8 cellular contexts compared by ENCODE assay signal in the genomic region with DNA sequence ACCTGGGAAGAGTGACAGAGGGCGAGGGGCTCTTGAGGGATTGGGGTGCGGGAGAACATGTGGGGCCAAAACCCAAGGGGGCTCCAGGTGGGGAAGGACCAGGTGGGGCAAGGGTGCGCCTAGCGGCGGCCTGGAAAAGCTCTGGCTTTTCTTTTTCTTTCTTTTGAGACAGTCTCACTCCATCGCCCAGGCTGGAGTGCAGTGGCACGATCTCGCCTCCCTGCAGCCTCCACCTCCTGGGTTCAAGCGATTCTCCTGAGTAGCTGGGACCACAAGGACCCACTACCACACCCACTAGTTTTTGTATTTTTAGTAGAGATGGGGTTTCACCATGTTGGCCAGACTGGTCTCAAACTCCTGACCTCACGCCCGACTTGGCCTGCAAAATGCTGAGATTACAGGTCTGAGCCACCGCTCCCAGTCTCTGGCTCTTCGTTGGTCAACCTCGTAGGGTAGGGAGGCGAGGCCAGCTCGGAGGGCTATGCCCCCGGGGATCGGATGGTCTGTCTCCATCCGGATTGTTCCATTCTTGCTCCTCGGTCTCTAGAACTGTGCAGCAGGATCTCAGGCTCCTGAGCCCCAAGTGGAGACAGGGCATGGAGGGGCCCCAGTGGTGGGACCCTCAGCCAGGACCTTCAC. TPM values are rescaled to one million over a fixed set of nuclear protein-coding genes. Genes with fewer than 3 reads are reported as not detected.
DNase-seq lines count a peak whose midpoint lies in the region; ATAC-seq and TF ChIP-seq lines count a peak whose summit lies in the region.

No MANE protein-coding gene starts in this region.

- no peaks in the 10 kb centered on the region for H4K20me1 ChIP-seq in OCI-LY1 (ENCODE audit: insufficient read depth, low read length)

- TF ChIP-seq CTCF in OCI-LY1 (IDR thresholded peaks at IDR 0.05; ENCODE audit: low read length) (peak; percentile 51), epithelial cell of esophagus (IDR thresholded peaks at IDR 0.05; ENCODE audit: insufficient read depth, low read depth, low read length, missing control alignments) (peak; percentile 54), mucosa of descending colon (IDR thresholded peaks at IDR 0.05) (no peak)

- no peaks in the 10 kb centered on the region for H3F3A ChIP-seq in OCI-LY1 (ENCODE audit: insufficient read depth, low read length)

- H3K27me3 ChIP-seq in OCI-LY1 (ENCODE audit: insufficient read depth, low read length) = no peaks in the 10 kb centered on the region; the same call in 1 of the 2 replicates

- H2AFZ ChIP-seq in OCI-LY1 (ENCODE audit: low read length) = no peak overlapping the region

- H3K79me2 ChIP-seq in OCI-LY1 (ENCODE audit: insufficient read depth, low read length) = no peaks in the 10 kb centered on the region

- H3K9me2 ChIP-seq in OCI-LY1 (ENCODE audit: low read depth, low read length) = no peaks in the 10 kb centered on the region

- H3K27ac ChIP-seq in OCI-LY1 (ENCODE audit: low read depth, low read length, poor library complexity, severe bottlenecking) = no peak overlapping the region

- DNase-seq in epithelial cell of esophagus (ENCODE audit: low read depth) (no peak), posterior vena cava (ENCODE audit: low spot score) (peak; percentile 84), NCI-H128 (lab: John Stamatoyannopoulos, UW; ENCODE audit: unreplicated experiment) (no peak), mucosa of descending colon (no peak), SIG-M5 (lab: John Stamatoyannopoulos, UW) (no peak)

- peaks cover 41% of the 10 kb centered on the region for H3K4me1 ChIP-seq in OCI-LY1 (ENCODE audit: insufficient read depth, low read length, severe bottlenecking)
- peaks cover 31% of the 10 kb centered on the region for H3K4me1 ChIP-seq in mucosa of descending colon (ENCODE audit: low read depth)

- H3K36me3 ChIP-seq in OCI-LY1 (ENCODE audit: insufficient read depth, low read length) = no peaks in the 10 kb centered on the region; the same call in 1 of the 2 replicates
- H3K36me3 ChIP-seq in mucosa of descending colon (ENCODE audit: low read depth) = no peaks in the 10 kb centered on the region

- H3K4me2 ChIP-seq in OCI-LY1 (ENCODE audit: low read length) = peak overlapping the region; percentile 86

- H3K9me3 ChIP-seq in OCI-LY1 (ENCODE audit: low read length) (peaks cover 10% of the 10 kb centered on the region), mucosa of descending colon (peaks cover 9% of the 10 kb centered on the region)

- intact Hi-C loops in posterior vena cava (cut with DNase I) = loop anchor here (5.0 to 10.0 kb wide), 2 partner anchors 63 to 105 kb away; no protein-coding TSS in a partner anchor
- intact Hi-C loops in mucosa of descending colon (cut with DNase I, micrococcal nuclease) = loop anchor here (5.0 kb wide), 2 partner anchors 63 to 133 kb away; no protein-coding TSS in a partner anchor

- H3K9ac ChIP-seq in OCI-LY1 (ENCODE audit: low read length) = no peak overlapping the region

- H3K4me3 ChIP-seq in GM08714 (ENCODE audit: low read length) (peak overlapping the region; percentile 89; the same call in 1 of the 2 replicates), OCI-LY1 (ENCODE audit: low read depth, low read length, poor library complexity, severe bottlenecking) (no peak overlapping the region), epithelial cell of esophagus (ENCODE audit: low read length) (no peak overlapping the region), mucosa of descending colon (no peak overlapping the region)

- ATAC-seq in HG03521 (IDR thresholded peaks at IDR 0.05; ENCODE audit: unreplicated experiment) (no peak), mucosa of descending colon (no peak)

RNA-seq across cellular contexts. Expression of a gene that starts 3.7 kb away (rescaled TPM):
- 100 to 1,000 TPM; 120 to 160 TPM for total RNA-seq in posterior vena cava
- 10 to 100 TPM; 30.6 to 45.5 (median 35.9) TPM for total RNA-seq in mucosa of descending colon

RNA-seq across cellular contexts. Expression of a gene that starts 22.9 kb away (rescaled TPM):
- total RNA-seq in posterior vena cava (10 to 100 TPM; 14.4 to 17.9 TPM), mucosa of descending colon (10 to 100 TPM; 21.1 to 47.8 (median 22.1) TPM)

RNA-seq across cellular contexts. Expression of a gene that starts 52.3 kb away (rescaled TPM):
- 10 to 100 TPM; 32.8 to 37.2 TPM for total RNA-seq in posterior vena cava
- total RNA-seq in mucosa of descending colon = 100 to 1,000 TPM in 2 of 3 donors, 10 to 100 TPM in 1; 75.4 to 130 (median 104) TPM
